In genomic region chr1:44699375-44699774, GRCh38 we compare ENCODE assay signal across 20 cellular contexts. TPM values are rescaled to one million over a fixed set of nuclear protein-coding genes. Genes with fewer than 3 reads are reported as not detected.
"Had no signal": no experiment of that assay in that cellular context is flagged by ENCODE, and none has a peak within 500 bp of the region (broad histone marks: within the 10 kb centered on the region; RNA-seq: fewer than 3 reads in every experiment).

No MANE protein-coding gene starts in this region.

RNA-seq across cellular contexts. Expression of gene ARMH1, which starts 24.9 kb away (rescaled TPM):
- total RNA-seq: ascending aorta, bronchial epithelial cell had no signal

RNA-seq across cellular contexts. Expression of gene RNU5D-1, which starts 31.6 kb away (rescaled TPM):
- total RNA-seq: activated naive CD4-positive, alpha-beta T cell treated with anti-CD3 and anti-CD28 coated beads for 36 hours; activated naive CD4-positive, alpha-beta T cell treated with anti-CD3 and anti-CD28 coated beads, Interleukin-2, amount 50 U/mL, for 72 hours; activated naive CD8-positive, alpha-beta T cell treated with anti-CD3 and anti-CD28 coated beads for 36 hours; activated naive CD8-positive, alpha-beta T cell treated with anti-CD3 and anti-CD28 coated beads, Interleukin-2, amount 10 ng/mL, durations not matched to agents 7 days and 5 days; activated T-cell treated with anti-CD3 and anti-CD28 coated beads, Interleukin-2, amount 50 U/mL, for 4 hours; activated T-cell treated with anti-CD3 and anti-CD28 coated beads, Interleukin-2, amount 50 U/mL, for 72 hours; activated T-helper 1 cell treated with anti-CD3 and anti-CD28 coated beads, Interleukin-12 subunit alpha, Interleukin-12 subunit beta, Interleukin-2, Interleukin-4 antibody, amounts not matched to agents 30 ng/mL and 10 ng/mL and 1 ng/mL, durations not matched to agents 14 hours and 24 hours and 36 hours; activated T-helper 17 cell treated with anti-CD3 and anti-CD28 coated beads, Interleukin-2, amount 50 U/mL, for 72 hours; activated T-helper 2 cell treated with anti-CD3 and anti-CD28 coated beads, Interferon-gamma antibody, Interleukin-2, Interleukin-4, amounts not matched to agents 10 μg/mL and 5 μg/mL and 100 μg/mL, durations not matched to agents 14 hours and 24 hours and 36 hours; adrenal gland; aorta; ascending aorta; astrocyte; body of pancreas; breast epithelium; bronchial epithelial cell; cardiac muscle cell; cardiac septum; cerebellum had no signal
- polyA plus RNA-seq: adipose tissue, adrenal gland, aorta, cardiac muscle cell had no signal

RNA-seq across cellular contexts. Expression of gene KIF2C, which starts 40.3 kb away (rescaled TPM):
- total RNA-seq: body of pancreas had no signal
